Comparison of ENCODE assay signal across 8 cellular contexts in the genomic region with DNA sequence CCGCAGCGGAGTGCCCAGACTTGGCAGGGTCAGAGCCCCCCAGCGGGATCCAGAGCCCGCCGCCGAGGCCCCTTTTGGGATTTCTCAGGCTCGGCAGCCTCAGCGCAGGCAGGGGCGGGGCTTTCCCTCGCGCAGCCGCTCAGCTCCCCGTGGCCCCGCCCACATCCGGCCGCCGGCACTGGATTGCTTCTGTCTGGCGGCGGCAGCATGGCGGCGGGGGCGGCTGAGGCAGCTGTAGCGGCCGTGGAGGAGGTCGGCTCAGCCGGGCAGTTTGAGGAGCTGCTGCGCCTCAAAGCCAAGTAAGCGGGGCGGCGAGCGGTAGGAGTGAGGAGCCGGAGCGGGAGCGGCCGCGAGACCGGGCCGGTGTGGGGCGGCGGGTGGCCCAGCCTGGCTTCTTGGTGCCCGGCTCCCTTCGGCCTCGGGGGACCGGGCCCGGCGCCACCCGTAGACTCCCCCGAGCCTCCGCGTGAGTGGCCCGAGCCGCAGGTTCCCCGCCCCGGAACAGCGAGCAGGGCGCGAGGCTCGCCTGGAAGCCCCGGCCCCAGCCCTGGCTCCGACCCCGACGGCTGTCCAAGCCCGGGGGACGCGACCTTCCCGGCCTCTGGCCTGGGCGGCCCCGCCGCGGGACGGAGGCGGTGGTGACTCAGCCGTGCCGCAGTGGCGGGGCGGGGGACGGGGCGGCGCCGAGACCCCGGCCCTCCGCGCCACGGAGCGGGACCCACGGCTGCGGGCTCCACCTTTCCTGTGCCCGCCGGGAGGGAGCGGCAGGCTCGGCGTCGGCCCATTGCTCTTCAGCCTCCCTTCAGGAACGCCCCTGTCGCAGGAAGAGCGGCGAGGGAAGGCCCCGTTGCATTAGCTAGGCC. TPM values are rescaled to one million over a fixed set of nuclear protein-coding genes. Genes with fewer than 3 reads are reported as not detected.
DNase-seq lines count a peak whose midpoint lies in the region; ATAC-seq and TF ChIP-seq lines count a peak whose summit lies in the region.

Gene GLRX3 (plus strand): TSS at position 178 of the 863 bp plus-strand sequence. CDS start 30 bp downstream, at position 208.

- DNase-seq in DMS53 (lab: John Stamatoyannopoulos, UW) (peak; percentile 90), RKO (ENCODE audit: low spot score) (peak; percentile 90), fibroblast of mammary gland (ENCODE audit: low read depth) (peak; percentile 64), natural killer cell (peak; percentile 90)
- DNase-seq in activated T-helper 2 cell treated with anti-CD3 and anti-CD28 coated beads, Interferon-gamma antibody, Interleukin-2, Interleukin-4, amounts not matched to agents 10 μg/mL and 5 μg/mL and 100 μg/mL, durations not matched to agents 14 hours and 24 hours and 36 hours (ENCODE audit: low spot score): peak; percentile 81
- peak; percentile 89 for DNase-seq in stimulated activated naive CD4-positive, alpha-beta T cell treated with Interleukin-2 at 50 U/mL for 16 hours (lab: John Stamatoyannopoulos, UW)

- intact Hi-C loops in activated T-helper 2 cell treated with anti-CD3 and anti-CD28 coated beads, Interferon-gamma antibody, Interleukin-2, Interleukin-4, amounts not matched to agents 10 μg/mL and 5 μg/mL and 100 μg/mL, durations not matched to agents 14 hours and 24 hours and 36 hours (cut with micrococcal nuclease): loop anchor here (1.0 to 10.0 kb wide), 2 partner anchors 26 to 1102 kb away; partner anchors contain the start of gene C10orf143
- intact Hi-C loops in natural killer cell (cut with micrococcal nuclease): loop anchor here (1.0 kb wide), 1 partner anchor 25 kb away; no protein-coding TSS in a partner anchor

- H3K4me3 ChIP-seq in fibroblast of mammary gland (ENCODE audit: control insufficient read depth, low read depth, low read length): peak within 1 kb of the TSS; percentile 73

- H3K4me3 Mint-ChIP-seq in IgD-negative memory B cell (peak within 1 kb of the TSS; percentile 88 to 98 (median 93)), natural killer cell (peak within 1 kb of the TSS; percentile 97)
- peak within 1 kb of the TSS; percentile 92 for H3K4me3 Mint-ChIP-seq in activated T-helper 2 cell treated with anti-CD3 and anti-CD28 coated beads, Interferon-gamma antibody, Interleukin-2, Interleukin-4, amounts not matched to agents 10 μg/mL and 5 μg/mL and 100 μg/mL, durations not matched to agents 14 hours and 24 hours and 36 hours (ENCODE audit: low read depth)

- H3K4me1 Mint-ChIP-seq in IgD-negative memory B cell (peaks cover 20 to 31% (median 30%) of the 10 kb centered on the region in 3 donors), natural killer cell (peaks cover 21 to 25% of the 10 kb centered on the region in 2 donors)
- peaks cover 34% of the 10 kb centered on the region for H3K4me1 Mint-ChIP-seq in activated T-helper 2 cell treated with anti-CD3 and anti-CD28 coated beads, Interferon-gamma antibody, Interleukin-2, Interleukin-4, amounts not matched to agents 10 μg/mL and 5 μg/mL and 100 μg/mL, durations not matched to agents 14 hours and 24 hours and 36 hours (ENCODE audit: low read depth)

- no peak for TF ChIP-seq CTCF in fibroblast of mammary gland (conservative IDR thresholded peaks at IDR 0.05; ENCODE audit: control insufficient read depth, insufficient read depth, low read depth, low read length)
- TF ChIP-seq CTCF in natural killer cell (IDR thresholded peaks at IDR 0.05): no peak

- H3K9me3 Mint-ChIP-seq in IgD-negative memory B cell: no peaks in the 10 kb centered on the region
- H3K9me3 Mint-ChIP-seq in activated T-helper 2 cell treated with anti-CD3 and anti-CD28 coated beads, Interferon-gamma antibody, Interleukin-2, Interleukin-4, amounts not matched to agents 10 μg/mL and 5 μg/mL and 100 μg/mL, durations not matched to agents 14 hours and 24 hours and 36 hours: no peaks in the 10 kb centered on the region
- no peaks in the 10 kb centered on the region for H3K9me3 Mint-ChIP-seq in natural killer cell

- H3K36me3 Mint-ChIP-seq in IgD-negative memory B cell: peaks cover 4% of the 10 kb centered on the region
- H3K36me3 Mint-ChIP-seq in activated T-helper 2 cell treated with anti-CD3 and anti-CD28 coated beads, Interferon-gamma antibody, Interleukin-2, Interleukin-4, amounts not matched to agents 10 μg/mL and 5 μg/mL and 100 μg/mL, durations not matched to agents 14 hours and 24 hours and 36 hours (ENCODE audit: low read depth): peaks cover 22% of the 10 kb centered on the region
- H3K36me3 Mint-ChIP-seq in natural killer cell: no peaks in the 10 kb centered on the region

- peaks cover 4% of the 10 kb centered on the region for H3K27me3 Mint-ChIP-seq in IgD-negative memory B cell
- H3K27me3 Mint-ChIP-seq in activated T-helper 2 cell treated with anti-CD3 and anti-CD28 coated beads, Interferon-gamma antibody, Interleukin-2, Interleukin-4, amounts not matched to agents 10 μg/mL and 5 μg/mL and 100 μg/mL, durations not matched to agents 14 hours and 24 hours and 36 hours (ENCODE audit: low read depth): no peaks in the 10 kb centered on the region
- H3K27me3 Mint-ChIP-seq in natural killer cell (ENCODE audit: low read depth in 2 of 2): peaks cover 5 to 7% of the 10 kb centered on the region in 2 donors

- peak within 1 kb of the TSS; percentile 60 to 74 (median 71) for H3K27ac Mint-ChIP-seq in IgD-negative memory B cell
- H3K27ac Mint-ChIP-seq in activated T-helper 2 cell treated with anti-CD3 and anti-CD28 coated beads, Interferon-gamma antibody, Interleukin-2, Interleukin-4, amounts not matched to agents 10 μg/mL and 5 μg/mL and 100 μg/mL, durations not matched to agents 14 hours and 24 hours and 36 hours: peak within 1 kb of the TSS; percentile 88
- peak within 1 kb of the TSS; percentile 60 to 86 for H3K27ac Mint-ChIP-seq in natural killer cell

- ATAC-seq in GM21526 (IDR thresholded peaks at IDR 0.05; ENCODE audit: low FRiP score, unreplicated experiment) (peak; percentile 81), natural killer cell (peak; percentile 96 to 98 (median 98))

RNA-seq across cellular contexts. Expression of gene GLRX3, which starts in this region (rescaled TPM):
- polyA plus RNA-seq in IgD-negative memory B cell: 78.7 TPM
- total RNA-seq in activated T-helper 2 cell treated with anti-CD3 and anti-CD28 coated beads, Interferon-gamma antibody, Interleukin-2, Interleukin-4, amounts not matched to agents 10 μg/mL and 5 μg/mL and 100 μg/mL, durations not matched to agents 14 hours and 24 hours and 36 hours: 138 and 145 TPM in 2 replicates
- 10 to 100 TPM; 33.8 to 51.7 (median 39.1) TPM for total RNA-seq in natural killer cell

Comparison
In these comparisons a context has a peak if more than half of its experiments do, and no peak if none do; other contexts are left out.
1. Peak in every context shown above with its lines: DNase-seq, ATAC-seq and H3K4me3 ChIP-seq.